ENCODE assay signal across 19 cellular contexts in genomic region chr1:60126733-60127132, GRCh38. TPM values are rescaled to one million over a fixed set of nuclear protein-coding genes. Genes with fewer than 3 reads are reported as not detected.
DNase-seq lines count a peak whose midpoint lies in the region; ATAC-seq and TF ChIP-seq lines count a peak whose summit lies in the region.
"Had no signal": no experiment of that assay in that cellular context is flagged by ENCODE, and none has a peak within 500 bp of the region (broad histone marks: within the 10 kb centered on the region; RNA-seq: fewer than 3 reads in every experiment).

No MANE protein-coding gene starts in this region.

- ATAC-seq in Panc1 = no peak
- no peak for ATAC-seq in activated CD4-positive, CD25-positive, alpha-beta regulatory T cell treated with anti-CD3 and anti-CD28 coated beads, Interleukin-2, amount 50 U/mL, for 24 hours
- ATAC-seq in PC-3 = no peak
- ATAC-seq: effector memory CD8-positive, alpha-beta T cell; naive thymus-derived CD4-positive, alpha-beta T cell; Right ventricle myocardium inferior; sciatic nerve; stimulated activated naive B cell treated with anti-CD40 and anti-IgM and Interleukin-4, amounts not matched to agents 10 μg/mL and 1 μg/mL and 100 μg/mL, for 72 hours had no signal

- H3K27me3 ChIP-seq in A673 (replicated peaks; ENCODE audit: insufficient read depth, low read depth, low read length, poor library complexity) (no peaks in the 10 kb centered on the region), Panc1 (ENCODE audit: control insufficient read depth, insufficient read depth, low read length) (0 out of 2 replicates have a peak, but pooled peaks cover 2% of the 10 kb centered on the region), PC-3 (ENCODE audit: low read length) (peaks cover 31% of the 10 kb centered on the region), breast epithelium (no peaks in the 10 kb centered on the region)
- H3K27me3 ChIP-seq: BLaER1 had no signal

- DNase-seq in A673 (ENCODE audit: low spot score) = peak; percentile 45
- DNase-seq in ELF-1 (ENCODE audit: low read depth, low spot score) = peak; percentile 2
- no peak for DNase-seq in Panc1 (ENCODE audit: low read depth, low spot score)
- peak; percentile 28 for DNase-seq in fibroblast of villous mesenchyme (ENCODE audit: low read depth)
- DNase-seq in PC-3 = no peak
- DNase-seq in breast epithelium (ENCODE audit: low spot score in 2 of 2) = no peak
- no peak for DNase-seq in SW 1271 (lab: John Stamatoyannopoulos, UW)
- DNase-seq: activated gamma-delta T cell treated with Interleukin-2 at 50 U/mL for 16 hours; effector memory CD8-positive, alpha-beta T cell; glutamatergic neuron; Kasumi-1; naive thymus-derived CD4-positive, alpha-beta T cell; stimulated activated naive B cell treated with anti-CD40 and anti-IgM and Interleukin-4, amounts not matched to agents 10 μg/mL and 1 μg/mL and 100 μg/mL, for 72 hours had no signal

- intact Hi-C loops in A673 (cut with micrococcal nuclease; ENCODE audit: unreplicated experiment) = loop anchor here (1.0 kb wide), 1 partner anchor 149 kb away; no protein-coding TSS in a partner anchor
- intact Hi-C loops in Panc1 (cut with micrococcal nuclease; ENCODE audit: unreplicated experiment) = loop anchor here (10.0 kb wide), 1 partner anchor 152 kb away; no protein-coding TSS in a partner anchor
- intact Hi-C loops in PC-3 (cut with micrococcal nuclease) = no loop called here
- intact Hi-C loops in breast epithelium (cut with DNase I; ENCODE audit: low total_unique reads) = no loop called here

- no peak overlapping the region for H3K4me2 ChIP-seq in PC-3 (ENCODE audit: low read length)
- H3K4me2 ChIP-seq: BLaER1 had no signal

- no peak for TF ChIP-seq POLR2A in breast epithelium (IDR thresholded peaks at IDR 0.05)

- no peak overlapping the region for H3K9ac ChIP-seq in PC-3 (ENCODE audit: low read length)
- H3K9ac ChIP-seq: BLaER1 had no signal

- TF ChIP-seq CTCF in A673 (conservative IDR thresholded peaks at IDR 0.05; ENCODE audit: low read depth, low read length) = peak; percentile 48
- peak; percentile 9; the same call in 1 of the 2 replicates for TF ChIP-seq CTCF in Panc1 (IDR thresholded peaks at IDR 0.05)
- TF ChIP-seq CTCF in fibroblast of villous mesenchyme (IDR thresholded peaks at IDR 0.05; ENCODE audit: insufficient read depth, low read depth, low read length) = peak; percentile 31
- no peak for TF ChIP-seq CTCF in PC-3 (conservative IDR thresholded peaks at IDR 0.05; ENCODE audit: low read depth, low read length)
- no peak for TF ChIP-seq CTCF in breast epithelium (IDR thresholded peaks at IDR 0.05)

- no peaks in the 10 kb centered on the region for H3K79me2 ChIP-seq in PC-3 (ENCODE audit: low read length)

- no peaks in the 10 kb centered on the region for H4K20me1 ChIP-seq in PC-3 (ENCODE audit: low read length)
- H4K20me1 ChIP-seq: BLaER1 had no signal

- H3K27ac ChIP-seq in A673 (ENCODE audit: low read depth, low read length, poor library complexity, severe bottlenecking) (no peak overlapping the region), Panc1 (ENCODE audit: low read length) (no peak overlapping the region), PC-3 (ENCODE audit: low read length) (no peak overlapping the region), breast epithelium (no peak overlapping the region)
- H3K27ac ChIP-seq: BLaER1 had no signal

- no peaks in the 10 kb centered on the region for H3K36me3 ChIP-seq in A673 (ENCODE audit: insufficient read depth, low read length, poor library complexity, severe bottlenecking)
- H3K36me3 ChIP-seq in Panc1 (ENCODE audit: control insufficient read depth, insufficient read depth, low read length) = no peaks in the 10 kb centered on the region
- no peaks in the 10 kb centered on the region for H3K36me3 ChIP-seq in PC-3 (ENCODE audit: low read depth, low read length)
- no peaks in the 10 kb centered on the region for H3K36me3 ChIP-seq in breast epithelium
- H3K36me3 ChIP-seq: BLaER1 had no signal

- POLR2A ChIA-PET in A673 (lab: Charles Lee; ENCODE audit: low non-redundant PET) = no interaction called here
- POLR2A ChIA-PET in Panc1 (lab: Charles Lee) = no interaction called here
- POLR2A ChIA-PET in PC-3 (lab: Charles Lee; ENCODE audit: unreplicated experiment) = no interaction called here

- H3K4me1 ChIP-seq in A673 (ENCODE audit: insufficient read depth, low read length, poor library complexity, severe bottlenecking) (no peaks in the 10 kb centered on the region), Panc1 (ENCODE audit: control insufficient read depth, insufficient read depth, low read length) (no peaks in the 10 kb centered on the region), PC-3 (ENCODE audit: insufficient read depth, low read length) (no peaks in the 10 kb centered on the region), breast epithelium (no peaks in the 10 kb centered on the region)
- H3K4me1 ChIP-seq: BLaER1 had no signal

- CTCF ChIA-PET in A673 (lab: Charles Lee) (interaction anchor here (0.6 kb wide), 1 partner anchor 17 kb away, joined by 10 read pairs; no protein-coding TSS in a partner anchor), Panc1 (lab: Charles Lee) (no interaction called here), PC-3 (lab: Charles Lee) (no interaction called here)

- H3K9me2 ChIP-seq in PC-3 (replicated peaks; ENCODE audit: low read length) = no peaks in the 10 kb centered on the region

- no peaks in the 10 kb centered on the region for H3F3A ChIP-seq in PC-3 (ENCODE audit: low read length, unreplicated experiment)

- no peak overlapping the region for H2AFZ ChIP-seq in PC-3 (ENCODE audit: low read length)

- H3K4me3 ChIP-seq in A673 (ENCODE audit: low read depth, low read length, poor library complexity, severe bottlenecking) = no peak overlapping the region
- no peak overlapping the region for H3K4me3 ChIP-seq in Panc1 (ENCODE audit: low read depth in 2 of 2, low read length in 2 of 2)
- H3K4me3 ChIP-seq in fibroblast of villous mesenchyme (ENCODE audit: low read depth, low read length) = no peak overlapping the region
- H3K4me3 ChIP-seq in PC-3 (ENCODE audit: low read length) = no peak overlapping the region
- H3K4me3 ChIP-seq in breast epithelium = no peak overlapping the region
- H3K4me3 ChIP-seq: BLaER1 had no signal

- BruUV-seq in A673 (replicated peaks; lab: Mats Ljungman, UMichigan) = no TSS peak
- BruUV-seq in Panc1 (replicated peaks; lab: Mats Ljungman, UMichigan) = no TSS peak
- BruUV-seq in PC-3 (replicated peaks; lab: Mats Ljungman, UMichigan) = no TSS peak

- H3K9me3 ChIP-seq in A673 (ENCODE audit: low read depth, low read length, poor library complexity, severe bottlenecking) (no peaks in the 10 kb centered on the region), Panc1 (ENCODE audit: control insufficient read depth, insufficient read depth, low read depth, low read length) (no peaks in the 10 kb centered on the region), PC-3 (ENCODE audit: low read length) (no peaks in the 10 kb centered on the region), breast epithelium (no peaks in the 10 kb centered on the region)
- H3K9me3 ChIP-seq: BLaER1 had no signal

- in situ Hi-C loops in Panc1 (cut with HindIII; ENCODE audit: low pct_unique_long_range_greater_than_20kb, low sequenced_read_pairs) = no loop called here

RNA-seq across cellular contexts. Expression of gene C1orf87, which starts 53.2 kb away (rescaled TPM):
- total RNA-seq in A673 (2021) (not detected in 2 replicates), Panc1 (2021; ENCODE audit: unreplicated experiment) (not detected), fibroblast of villous mesenchyme (not detected in 2 replicates), PC-3 (2014; rRNA removed) (not detected in 2 replicates), breast epithelium (not detected)
- not detected for polyA plus RNA-seq in Panc1 (2012; ENCODE audit: insufficient read length)
- total RNA-seq: H4; naive thymus-derived CD4-positive, alpha-beta T cell; Right ventricle myocardium inferior; sciatic nerve; ureter had no signal
- polyA plus RNA-seq: naive thymus-derived CD4-positive, alpha-beta T cell had no signal

Comparison
In these comparisons a context has a peak if more than half of its experiments do, and no peak if none do; other contexts are left out.
1. DNase-seq: peak in A673 (single experiment), ELF-1 (single experiment) and fibroblast of villous mesenchyme (single experiment); none in Panc1 (single experiment), PC-3 (single experiment), breast epithelium (0 of 2) and SW 1271 (0 of 2).
2. CTCF ChIP-seq: peak in A673 (single experiment), Panc1 (single experiment) and fibroblast of villous mesenchyme (single experiment); none in PC-3 (single experiment) and breast epithelium (0 of 3).
3. intact Hi-C loops: an anchor here in A673 (1.0 kb wide) and Panc1 (10.0 kb wide); none called in PC-3 and breast epithelium.